Comparison of ENCODE assay signal across 9 cellular contexts in genomic region chr10:69786791-69787190, GRCh38. TPM values are rescaled to one million over a fixed set of nuclear protein-coding genes. Genes with fewer than 3 reads are reported as not detected.
DNase-seq lines count a peak whose midpoint lies in the region; TF ChIP-seq lines count a peak whose summit lies in the region.
"Had no signal": no experiment of that assay in that cellular context is flagged by ENCODE, and none has a peak within 500 bp of the region (broad histone marks: within the 10 kb centered on the region; RNA-seq: fewer than 3 reads in every experiment).

No MANE protein-coding gene starts in this region.

- H3K36me3 ChIP-seq in GM06990 (ENCODE audit: control insufficient read depth, insufficient read depth, low read length) (no peaks in the 10 kb centered on the region), endodermal cell (ENCODE audit: control insufficient read depth, insufficient read depth, low read length) (no peaks in the 10 kb centered on the region)

- no peak overlapping the region for H3K27ac ChIP-seq in endodermal cell (ENCODE audit: low read depth, low read length)

- H3K27me3 ChIP-seq in GM06990 (replicated peaks; ENCODE audit: control insufficient read depth, insufficient read depth, low read length) (no peaks in the 10 kb centered on the region; the same call in none of the 2 replicates), endodermal cell (ENCODE audit: control insufficient read depth, insufficient read depth, low read length, poor library complexity, severe bottlenecking) (peaks cover 15% of the 10 kb centered on the region)

- H3K9me3 Mint-ChIP-seq in endodermal cell, result no peaks in the 10 kb centered on the region
- peaks cover 3% of the 10 kb centered on the region for H3K9me3 Mint-ChIP-seq in activated CD4-positive, alpha-beta T cell treated with anti-CD3 and anti-CD28 coated beads, Interleukin-2, amount 10 ng/mL, durations not matched to agents 24 days and 14 days

- DNase-seq in GM06990 (ENCODE audit: extremely low read depth, insufficient read length) (no peak), NCI-H226 (peak; percentile 37), endodermal cell (peak; percentile 67), posterior vena cava (ENCODE audit: low spot score) (peak; percentile 8), NCI-H146 treated with DMSO at 0.1 percent for 48 hours (lab: John Stamatoyannopoulos, UW; ENCODE audit: unreplicated experiment) (no peak), NCI-H2029 treated with DMSO at 0.1 percent for 48 hours (lab: John Stamatoyannopoulos, UW) (no peak)
- no peak for DNase-seq in activated CD4-positive, alpha-beta T cell treated with anti-CD3 and anti-CD28 coated beads, Interleukin-2, amount 10 ng/mL, durations not matched to agents 24 days and 14 days
- DNase-seq: naive B cell, NCI-H2171 had no signal

- peaks cover 4% of the 10 kb centered on the region for H3K4me1 Mint-ChIP-seq in endodermal cell
- H3K4me1 Mint-ChIP-seq in activated CD4-positive, alpha-beta T cell treated with anti-CD3 and anti-CD28 coated beads, Interleukin-2, amount 10 ng/mL, durations not matched to agents 24 days and 14 days, result no peaks in the 10 kb centered on the region
- H3K4me1 Mint-ChIP-seq: naive B cell had no signal

- H3K4me1 ChIP-seq in endodermal cell (ENCODE audit: control insufficient read depth, insufficient read depth, low read length), result no peaks in the 10 kb centered on the region

- H3K4me3 Mint-ChIP-seq in endodermal cell, result no peak overlapping the region
- no peak overlapping the region for H3K4me3 Mint-ChIP-seq in activated CD4-positive, alpha-beta T cell treated with anti-CD3 and anti-CD28 coated beads, Interleukin-2, amount 10 ng/mL, durations not matched to agents 24 days and 14 days
- H3K4me3 Mint-ChIP-seq: naive B cell had no signal

- peaks cover 9% of the 10 kb centered on the region for H3K27me3 Mint-ChIP-seq in endodermal cell (ENCODE audit: insufficient read depth)
- peaks cover 4% of the 10 kb centered on the region for H3K27me3 Mint-ChIP-seq in activated CD4-positive, alpha-beta T cell treated with anti-CD3 and anti-CD28 coated beads, Interleukin-2, amount 10 ng/mL, durations not matched to agents 24 days and 14 days

- H3K4me3 ChIP-seq in GM06990 (replicated peaks; ENCODE audit: low read depth, low read length) (no peak overlapping the region), endodermal cell (ENCODE audit: low read length) (no peak overlapping the region)

- WGBS in endodermal cell (ENCODE audit: insufficient coverage in 1 of 2, insufficient read length in 1 of 2), 2 experiments, result 76 to 80% methylated on average over 1 of the region's 1 CpG

- H3K9me3 ChIP-seq in endodermal cell (ENCODE audit: control insufficient read depth, low read length), result no peaks in the 10 kb centered on the region

- H3K36me3 Mint-ChIP-seq in endodermal cell (ENCODE audit: low read depth), result no peaks in the 10 kb centered on the region
- H3K36me3 Mint-ChIP-seq in activated CD4-positive, alpha-beta T cell treated with anti-CD3 and anti-CD28 coated beads, Interleukin-2, amount 10 ng/mL, durations not matched to agents 24 days and 14 days (ENCODE audit: low read depth), result no peaks in the 10 kb centered on the region
- H3K36me3 Mint-ChIP-seq: naive B cell had no signal

- TF ChIP-seq CTCF in GM06990 (IDR thresholded peaks at IDR 0.05; ENCODE audit: insufficient read depth, low read length, poor library complexity, severe bottlenecking) (peak; percentile 21), endodermal cell (conservative IDR thresholded peaks at IDR 0.05) (peak; percentile 69)

- H3K27ac Mint-ChIP-seq in endodermal cell, result no peak overlapping the region
- H3K27ac Mint-ChIP-seq in activated CD4-positive, alpha-beta T cell treated with anti-CD3 and anti-CD28 coated beads, Interleukin-2, amount 10 ng/mL, durations not matched to agents 24 days and 14 days, result no peak overlapping the region
- H3K27ac Mint-ChIP-seq: naive B cell had no signal

- no peak overlapping the region for H3K9ac ChIP-seq in endodermal cell (ENCODE audit: extremely low read depth, low read length, poor library complexity, severe bottlenecking)

- intact Hi-C loops in posterior vena cava (cut with DNase I), result no loop called here
- intact Hi-C loops in activated CD4-positive, alpha-beta T cell treated with anti-CD3 and anti-CD28 coated beads, Interleukin-2, amount 10 ng/mL, durations not matched to agents 24 days and 14 days (cut with micrococcal nuclease), result loop anchor here (2.0 kb wide), 1 partner anchor 128 kb away; no protein-coding TSS in a partner anchor

RNA-seq across cellular contexts. Expression of gene COL13A1, which starts 14.9 kb away (rescaled TPM):
- 10 to 100 TPM; 15.9 to 20.7 TPM for total RNA-seq in endodermal cell
- 5.3 TPM for polyA plus RNA-seq in endodermal cell (2013, experiment 1 of 2)
- polyA plus RNA-seq in endodermal cell (2013, experiment 2 of 2), result 7.2 TPM
- total RNA-seq in posterior vena cava, result 1 to 10 TPM in 1 of 2 donors, under 1 TPM in 1; 0.48 to 1.3 TPM
- not detected in 2 replicates for total RNA-seq in activated CD4-positive, alpha-beta T cell treated with anti-CD3 and anti-CD28 coated beads, Interleukin-2, amount 10 ng/mL, durations not matched to agents 24 days and 14 days

Comparison
In these comparisons a context has a peak if more than half of its experiments do, and no peak if none do; other contexts are left out.
1. DNase-seq: peak in NCI-H226 (single experiment), endodermal cell (single experiment) and posterior vena cava (single experiment); none in GM06990 (single experiment), NCI-H146 treated with DMSO at 0.1 percent for 48 hours (single experiment), NCI-H2029 treated with DMSO at 0.1 percent for 48 hours (single experiment) and activated CD4-positive, alpha-beta T cell treated with anti-CD3 and anti-CD28 coated beads, Interleukin-2, amount 10 ng/mL, durations not matched to agents 24 days and 14 days (single experiment).
2. RNA of gene COL13A1, which starts 14.9 kb away (total RNA-seq): 15.9 to 20.7 TPM in endodermal cell; 0.48 to 1.3 TPM in posterior vena cava and not detected in activated CD4-positive, alpha-beta T cell treated with anti-CD3 and anti-CD28 coated beads, Interleukin-2, amount 10 ng/mL, durations not matched to agents 24 days and 14 days; every median in the first group is over 4 times any median in the second.